8 cellular contexts compared by ENCODE assay signal in genomic region chr5:103562453-103563157, GRCh38. TPM values are rescaled to one million over a fixed set of nuclear protein-coding genes. Genes with fewer than 3 reads are reported as not detected.
DNase-seq lines count a peak whose midpoint lies in the region; ATAC-seq and TF ChIP-seq lines count a peak whose summit lies in the region.

TSS of gene NUDT12 (minus strand) at chr5:103562789. CDS start at chr5:103560248, 2,541 bp downstream.

- no peaks in the 10 kb centered on the region for H3K9me3 Mint-ChIP-seq in T-cell

- no peaks in the 10 kb centered on the region for H3K36me3 Mint-ChIP-seq in T-cell

- H3K27ac ChIP-seq in HCT116 (ENCODE audit: low read depth, low read length), result peak within 1 kb of the TSS; percentile 95
- H3K27ac ChIP-seq in hepatocyte, result peak within 1 kb of the TSS; percentile 98
- H3K27ac ChIP-seq in Karpas-422 (ENCODE audit: low read length), result no peak within 1 kb of the TSS

- H4K20me1 ChIP-seq in HCT116 (ENCODE audit: insufficient read depth) (no peaks in the 10 kb centered on the region), hepatocyte (ENCODE audit: insufficient read depth, poor library complexity, severe bottlenecking) (no peaks in the 10 kb centered on the region), Karpas-422 (ENCODE audit: insufficient read depth, low read depth, low read length) (no peaks in the 10 kb centered on the region)

- no peak for TF ChIP-seq RAD21 in HCT116 (IDR thresholded peaks at IDR 0.05; ENCODE audit: low read depth)

- H3K4me1 ChIP-seq in HCT116 (ENCODE audit: control insufficient read depth in 1 of 2, insufficient read depth in 2 of 2, low read length in 2 of 2) (peaks cover 4 to 8% of the 10 kb centered on the region in 2 experiments; a peak in 2 of 4 replicates), hepatocyte (ENCODE audit: insufficient read depth) (peaks cover 9% of the 10 kb centered on the region), Karpas-422 (ENCODE audit: low read length) (no peaks in the 10 kb centered on the region)

- intact Hi-C loops in HCT116 (cut with micrococcal nuclease), result no loop called here

- no TSS peak for BruUV-seq in HCT116 (replicated peaks; lab: Mats Ljungman, UMichigan)

- H3K9me2 ChIP-seq in HCT116 (ENCODE audit: insufficient read depth), result no peaks in the 10 kb centered on the region
- no peaks in the 10 kb centered on the region for H3K9me2 ChIP-seq in hepatocyte (replicated peaks; ENCODE audit: insufficient read depth)
- H3K9me2 ChIP-seq in Karpas-422 (replicated peaks; ENCODE audit: insufficient read depth, low read length), result no peaks in the 10 kb centered on the region

- TF ChIP-seq POLR2A in HCT116 (IDR thresholded peaks at IDR 0.05; ENCODE audit: borderline replicate concordance, extremely low read depth, insufficient read depth, insufficient read length) (peak; percentile 75), NB4 (IDR thresholded peaks at IDR 0.05; ENCODE audit: extremely low read depth, insufficient read length) (no peak)

- peak within 1 kb of the TSS; percentile 83 to 88 for H3K27ac Mint-ChIP-seq in T-cell

- in situ Hi-C loops in astrocyte of the spinal cord (cut with HindIII; ENCODE audit: low sequenced_read_pairs), result no loop called here

- no peak for TF ChIP-seq CTCF in HCT116 (IDR thresholded peaks at IDR 0.05 in 2 of 3, conservative IDR thresholded peaks at IDR 0.05 in 1 of 3; ENCODE audit: borderline replicate concordance in 1 of 3, insufficient read depth in 1 of 3, low read depth in 2 of 3, low read length in 2 of 3)
- no peak for TF ChIP-seq CTCF in NB4 (IDR thresholded peaks at IDR 0.05; ENCODE audit: low read depth, low read length)
- TF ChIP-seq CTCF in astrocyte of the spinal cord (IDR thresholded peaks at IDR 0.05; ENCODE audit: low read depth, low read length), result no peak
- no peak for TF ChIP-seq CTCF in hepatocyte (IDR thresholded peaks at IDR 0.05; ENCODE audit: poor library complexity)

- H2AFZ ChIP-seq in HCT116 (ENCODE audit: low read depth, low read length, poor library complexity, severe bottlenecking) (peak within 1 kb of the TSS; percentile 98), hepatocyte (peak within 1 kb of the TSS; percentile 89), Karpas-422 (ENCODE audit: low read length) (no peak within 1 kb of the TSS)

- ATAC-seq in HCT116, result peak; percentile 91
- peak; percentile 71 to 85 (median 82) for ATAC-seq in T-cell (replicated peaks in 1 of 4)

- RAD21 ChIA-PET in HCT116 (lab: Charles Lee; ENCODE audit: low non-redundant PET in 1 of 2, low total read pairs in 2 of 2, uncharacterized antibody in 2 of 2, unreplicated experiment in 2 of 2), result no interaction called here

- peak; percentile 69 for DNase-seq in HCT116 (ENCODE audit: low read depth, low spot score)
- peak; percentile 10 for DNase-seq in NB4 (ENCODE audit: low read depth)
- DNase-seq in T-cell, result peak; percentile 1 to 58 (median 29)
- DNase-seq in astrocyte of the spinal cord (ENCODE audit: low read depth, low spot score), result peak; percentile 79
- peak; percentile 83 for DNase-seq in hepatocyte (ENCODE audit: low spot score)
- DNase-seq in putamen (ENCODE audit: low spot score), result peak; percentile 84
- no peak for DNase-seq in Karpas-422

- H3K36me3 ChIP-seq in HCT116 (ENCODE audit: control insufficient read depth in 1 of 2, insufficient read depth in 2 of 2, low read length in 2 of 2), result 0 out of 4 replicates have a peak, but pooled peaks cover 0 to 3% of the 10 kb centered on the region in 2 experiments
- no peaks in the 10 kb centered on the region for H3K36me3 ChIP-seq in hepatocyte (replicated peaks; ENCODE audit: insufficient read depth, low read depth)
- no peaks in the 10 kb centered on the region for H3K36me3 ChIP-seq in Karpas-422 (ENCODE audit: insufficient read depth, low read length)

- peaks cover 18% of the 10 kb centered on the region; the same call in 1 of the 2 replicates for H3K79me2 ChIP-seq in HCT116 (ENCODE audit: insufficient read depth, low read length)
- H3K79me2 ChIP-seq in hepatocyte, result peaks cover 17% of the 10 kb centered on the region
- no peaks in the 10 kb centered on the region for H3K79me2 ChIP-seq in Karpas-422 (ENCODE audit: low read length)

- no peaks in the 10 kb centered on the region for H3K27me3 ChIP-seq in HCT116 (ENCODE audit: insufficient read depth, low read length)
- H3K27me3 ChIP-seq in hepatocyte, result no peaks in the 10 kb centered on the region
- no peaks in the 10 kb centered on the region for H3K27me3 ChIP-seq in Karpas-422 (ENCODE audit: low read length)

- H3K9ac ChIP-seq in HCT116 (ENCODE audit: low read length), result peak within 1 kb of the TSS; percentile 83
- H3K9ac ChIP-seq in Karpas-422 (ENCODE audit: low read length), result no peak within 1 kb of the TSS

- CTCF ChIA-PET in HCT116 (lab: Charles Lee), result interaction anchor here (1.9 kb wide), 1 partner anchor 20 kb away, joined by 5 read pairs; no protein-coding TSS in a partner anchor
- CTCF ChIA-PET in T-cell (lab: Charles Lee), result no interaction called here

- 3% methylated on average over 29 of the region's 37 CpGs for WGBS in hepatocyte (ENCODE audit: low lambda C conversion rate, missing lambda C conversion rate)

- H3K4me2 ChIP-seq in HCT116 (ENCODE audit: low read length) (peak within 1 kb of the TSS; percentile 75), hepatocyte (peak within 1 kb of the TSS; percentile 81), Karpas-422 (ENCODE audit: low read depth, low read length, poor library complexity, severe bottlenecking) (no peak within 1 kb of the TSS)

- H3K27me3 Mint-ChIP-seq in T-cell, result peaks cover 0 to 2% of the 10 kb centered on the region in 2 donors

- H3K4me3 Mint-ChIP-seq in T-cell, result peak within 1 kb of the TSS; percentile 81 to 87 (median 82)

- H3K4me3 ChIP-seq in GM08714 (ENCODE audit: low read length), result peak within 1 kb of the TSS; percentile 92
- H3K4me3 ChIP-seq in HCT116 (replicated peaks in 1 of 2; ENCODE audit: low read depth in 1 of 2, low read length in 2 of 2), result peak within 1 kb of the TSS; percentile 78 to 90
- H3K4me3 ChIP-seq in NB4 (ENCODE audit: low read depth, low read length), result no peak within 1 kb of the TSS
- peak within 1 kb of the TSS; percentile 63 for H3K4me3 ChIP-seq in astrocyte of the spinal cord (ENCODE audit: low read depth, low read length)
- peak within 1 kb of the TSS; percentile 87 for H3K4me3 ChIP-seq in hepatocyte
- H3K4me3 ChIP-seq in Karpas-422 (ENCODE audit: low read length), result no peak within 1 kb of the TSS

- peaks cover 10 to 22% (median 18%) of the 10 kb centered on the region in 3 donors for H3K4me1 Mint-ChIP-seq in T-cell

- H3K9me3 ChIP-seq in HCT116 (ENCODE audit: control insufficient read depth in 1 of 2, insufficient read depth in 1 of 2, low read depth in 1 of 2, low read length in 2 of 2), result no peaks in the 10 kb centered on the region
- H3K9me3 ChIP-seq in hepatocyte (ENCODE audit: low read depth), result no peaks in the 10 kb centered on the region
- no peaks in the 10 kb centered on the region for H3K9me3 ChIP-seq in Karpas-422 (ENCODE audit: low read length)

- POLR2A ChIA-PET in HCT116 (lab: Charles Lee), result interaction anchor here (0.6 to 1.2 kb wide), 3 partner anchors 19 to 1971 kb away, joined by 3 to 4 read pairs (median 4); no protein-coding TSS in a partner anchor
- POLR2A ChIA-PET in T-cell (lab: Charles Lee), result interaction anchor here in 1 of 2 donors (0.6 kb wide), 1 partner anchor 15 kb away, joined by 3 read pairs; no protein-coding TSS in a partner anchor

TF ChIP-seq in HCT116, 20 proteins besides CTCF, POLR2A, EP300 and RAD21:
- TF ChIP-seq POLR2AphosphoS5 (IDR thresholded peaks at IDR 0.05; ENCODE audit: low read depth, low read length) (peak; percentile 81), MAX (IDR thresholded peaks at IDR 0.05) (peak; percentile 60), SIN3A (IDR thresholded peaks at IDR 0.05; ENCODE audit: low read depth) (peak; percentile 73; the same call in 1 of the 2 replicates), CEBPB (IDR thresholded peaks at IDR 0.05; ENCODE audit: low read depth) (no peak), ZFX (IDR thresholded peaks at IDR 0.05) (peak; percentile 51; the same call in 1 of the 2 replicates)

RNA-seq across cellular contexts. Expression of gene NUDT12, which starts in this region (rescaled TPM):
- 15.8 TPM for total RNA-seq in HCT116 (2021; ENCODE audit: unreplicated experiment)
- 3.6 and 5.4 TPM in 2 replicates for polyA plus RNA-seq in HCT116 (2012)
- total RNA-seq in T-cell, result 1 to 10 TPM in 3 of 5 donors, under 1 TPM in 2; 0.20 to 2.2 (median 1.2) TPM
- total RNA-seq in hepatocyte, result 28.5 and 38.9 TPM in 2 replicates
- polyA plus RNA-seq in hepatocyte, result 7.2 and 7.4 TPM in 2 replicates
- not detected in 2 replicates for total RNA-seq in Karpas-422 (2014; rRNA removed; shearing (Covaris generic); ENCODE audit: low replicate concordance)

Comparison
In these comparisons a context has a peak if more than half of its experiments do, and no peak if none do; other contexts are left out.
1. H3K4me3 ChIP-seq: peak in GM08714 (single experiment), HCT116 (2 of 2), astrocyte of the spinal cord (single experiment) and hepatocyte (single experiment); none in NB4 (single experiment) and Karpas-422 (single experiment).